In genomic region chr5:88792144-88792840, GRCh38 we compare ENCODE assay signal across 10 cellular contexts.
DNase-seq lines count a peak whose midpoint lies in the region; ATAC-seq lines count a peak whose summit lies in the region.
"Had no signal": no experiment of that assay in that cellular context is flagged by ENCODE, and none has a peak within 500 bp of the region (broad histone marks: within the 10 kb centered on the region; RNA-seq: fewer than 3 reads in every experiment).

No MANE protein-coding gene starts in this region.

- ATAC-seq in GM18870 (IDR thresholded peaks at IDR 0.05; ENCODE audit: unreplicated experiment) (peak; percentile 92), HG02588 (IDR thresholded peaks at IDR 0.05; ENCODE audit: unreplicated experiment) (peak; percentile 88), HG03558 (IDR thresholded peaks at IDR 0.05; ENCODE audit: extremely low read depth, unreplicated experiment) (peak; percentile 82)

- DNase-seq in kidney tubule cell (ENCODE audit: low spot score), result peak; percentile 92
- DNase-seq in D341Med (ENCODE audit: low spot score), result no peak
- DNase-seq in stimulated activated CD4-positive, alpha-beta T cell treated with anti-CD3 and anti-CD28 coated beads, Interleukin-15, amount 100 ng/mL, for 24 hours, result no peak
- no peak for DNase-seq in DMS153 (lab: John Stamatoyannopoulos, UW)
- no peak for DNase-seq in AG08396 (ENCODE audit: low spot score)
- DNase-seq: activated CD4-positive, CD25-positive, alpha-beta regulatory T cell treated with anti-CD3 and anti-CD28 coated beads, Interleukin-2, amount 50 U/mL, for 72 hours; substantia nigra had no signal
